1 cellular context compared by ENCODE assay signal in the genomic region with DNA sequence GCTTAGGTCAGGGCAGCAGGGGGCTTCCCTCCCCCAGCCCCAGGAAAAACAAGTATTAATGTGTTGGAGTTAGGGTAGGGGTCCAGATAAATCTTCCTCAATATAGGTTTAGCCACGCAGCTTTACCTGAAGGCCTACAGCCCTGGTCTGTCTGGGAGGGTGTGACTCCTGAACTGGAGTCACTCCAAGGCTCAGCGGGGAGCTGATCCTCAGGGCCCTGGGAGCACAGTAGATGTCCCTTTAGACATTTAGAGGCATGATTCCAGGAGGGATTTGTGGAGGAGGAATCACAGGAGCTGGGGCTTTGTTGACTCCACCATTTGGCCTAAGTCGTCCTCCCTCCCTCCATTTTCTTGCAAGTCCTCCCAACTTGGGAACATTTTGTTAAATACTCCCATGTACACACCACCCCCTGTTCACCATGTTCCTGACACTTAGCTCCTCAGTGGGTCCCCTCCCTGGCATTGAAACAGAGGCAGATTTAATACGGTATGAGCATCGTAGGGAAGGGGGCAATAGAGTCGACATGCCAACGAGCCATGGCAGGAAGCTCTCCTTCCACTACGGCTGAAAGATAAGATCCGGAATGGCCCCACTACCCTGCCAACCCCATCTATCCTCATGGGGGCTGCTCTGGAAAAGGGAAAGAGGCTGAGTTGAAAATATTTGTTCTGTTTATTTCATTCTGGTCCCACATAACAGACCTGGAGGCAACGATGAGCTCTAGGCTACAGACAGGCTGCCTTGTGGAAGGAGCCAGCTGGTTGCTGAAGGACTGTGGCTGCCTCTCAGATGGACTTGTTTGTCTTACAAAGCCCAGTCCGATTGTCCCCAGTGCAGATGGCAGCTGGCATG.
TF ChIP-seq lines count a peak whose summit lies in the region.

No MANE protein-coding gene starts in this region.

TF ChIP-seq in H1, 55 proteins besides CTCF, POLR2A, EP300 and RAD21 (continued from another document):
- TF ChIP-seq, protein P1, sequence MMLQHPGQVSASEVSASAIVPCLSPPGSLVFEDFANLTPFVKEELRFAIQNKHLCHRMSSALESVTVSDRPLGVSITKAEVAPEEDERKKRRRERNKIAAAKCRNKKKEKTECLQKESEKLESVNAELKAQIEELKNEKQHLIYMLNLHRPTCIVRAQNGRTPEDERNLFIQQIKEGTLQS (IDR thresholded peaks at IDR 0.05; ENCODE audit: insufficient read depth, low read depth, low read length): no peak
- TF ChIP-seq TEAD4 (IDR thresholded peaks at IDR 0.05; ENCODE audit: low read depth, low read length) (no peak), JUN (IDR thresholded peaks at IDR 0.05; ENCODE audit: low read depth, low read length) (no peak), CHD2 (IDR thresholded peaks at IDR 0.05; ENCODE audit: low read length) (no peak), CTBP2 (IDR thresholded peaks at IDR 0.05; ENCODE audit: borderline replicate concordance, insufficient read depth, insufficient read length, low read length) (no peak), CHD1 (IDR thresholded peaks at IDR 0.05; ENCODE audit: low read depth, low read length) (no peak), SP1 (IDR thresholded peaks at IDR 0.05; ENCODE audit: low read depth, low read length) (no peak), SRF (IDR thresholded peaks at IDR 0.05; ENCODE audit: low read depth, low read length) (no peak), GABPA (IDR thresholded peaks at IDR 0.05; ENCODE audit: borderline replicate concordance, insufficient read depth, low read length) (no peak)
